Comparison of ENCODE assay signal across 8 cellular contexts in the genomic region with DNA sequence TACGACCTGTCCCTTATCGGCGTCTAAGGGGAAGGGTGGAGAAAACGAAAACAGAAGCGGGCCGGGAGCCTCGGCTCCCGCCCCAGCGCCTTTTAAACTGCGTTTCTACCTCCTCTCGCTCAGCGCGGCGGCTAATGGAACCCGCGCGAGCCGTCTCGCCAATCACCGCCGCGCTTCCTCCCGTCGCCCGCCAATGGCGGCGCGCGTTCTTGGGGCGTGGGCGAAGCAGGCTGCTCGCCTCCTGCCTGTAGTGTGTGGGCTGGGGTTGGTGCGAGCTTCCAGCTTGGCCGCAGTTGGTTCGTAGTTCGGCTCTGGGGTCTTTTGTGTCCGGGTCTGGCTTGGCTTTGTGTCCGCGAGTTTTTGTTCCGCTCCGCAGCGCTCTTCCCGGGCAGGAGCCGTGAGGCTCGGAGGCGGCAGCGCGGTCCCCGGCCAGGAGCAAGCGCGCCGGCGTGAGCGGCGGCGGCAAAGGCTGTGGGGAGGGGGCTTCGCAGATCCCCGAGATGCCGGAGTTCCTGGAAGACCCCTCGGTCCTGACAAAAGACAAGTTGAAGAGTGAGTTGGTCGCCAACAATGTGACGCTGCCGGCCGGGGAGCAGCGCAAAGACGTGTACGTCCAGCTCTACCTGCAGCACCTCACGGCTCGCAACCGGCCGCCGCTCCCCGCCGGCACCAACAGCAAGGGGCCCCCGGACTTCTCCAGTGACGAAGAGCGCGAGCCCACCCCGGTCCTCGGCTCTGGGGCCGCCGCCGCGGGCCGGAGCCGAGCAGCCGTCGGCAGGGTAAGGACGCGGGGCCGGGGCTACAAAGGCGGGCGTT. TPM values are rescaled to one million over a fixed set of nuclear protein-coding genes. Genes with fewer than 3 reads are reported as not detected.
DNase-seq lines count a peak whose midpoint lies in the region; ATAC-seq and TF ChIP-seq lines count a peak whose summit lies in the region.

A gene with protein sequence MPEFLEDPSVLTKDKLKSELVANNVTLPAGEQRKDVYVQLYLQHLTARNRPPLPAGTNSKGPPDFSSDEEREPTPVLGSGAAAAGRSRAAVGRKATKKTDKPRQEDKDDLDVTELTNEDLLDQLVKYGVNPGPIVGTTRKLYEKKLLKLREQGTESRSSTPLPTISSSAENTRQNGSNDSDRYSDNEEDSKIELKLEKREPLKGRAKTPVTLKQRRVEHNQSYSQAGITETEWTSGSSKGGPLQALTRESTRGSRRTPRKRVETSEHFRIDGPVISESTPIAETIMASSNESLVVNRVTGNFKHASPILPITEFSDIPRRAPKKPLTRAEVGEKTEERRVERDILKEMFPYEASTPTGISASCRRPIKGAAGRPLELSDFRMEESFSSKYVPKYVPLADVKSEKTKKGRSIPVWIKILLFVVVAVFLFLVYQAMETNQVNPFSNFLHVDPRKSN (plus strand): TSS at position 223 of the 816 bp plus-strand sequence. CDS start 278 bp downstream, at position 501.

- H3F3A ChIP-seq in PC-3 (ENCODE audit: low read length, unreplicated experiment), result no peaks in the 10 kb centered on the region

- peak; percentile 82 for ATAC-seq in GM21717 (IDR thresholded peaks at IDR 0.05; ENCODE audit: unreplicated experiment)
- ATAC-seq in PC-3, result peak; percentile 77
- ATAC-seq in mucosa of descending colon, result peak; percentile 98

- H3K79me2 ChIP-seq in PC-3 (ENCODE audit: low read length), result peaks cover 77% of the 10 kb centered on the region

- H4K20me1 ChIP-seq in PC-3 (ENCODE audit: low read length), result peaks cover 25% of the 10 kb centered on the region

- peak within 1 kb of the TSS; percentile 95 for H3K4me3 ChIP-seq in Jurkat, Clone E6-1 (ENCODE audit: low read length)
- H3K4me3 ChIP-seq in PC-3 (ENCODE audit: low read length) (peak within 1 kb of the TSS; percentile 98), mucosa of descending colon (peak within 1 kb of the TSS; percentile 99)

- H3K27me3 ChIP-seq in PC-3 (ENCODE audit: low read length), result no peaks in the 10 kb centered on the region

- no peaks in the 10 kb centered on the region for H3K9me3 ChIP-seq in PC-3 (ENCODE audit: low read length)
- no peaks in the 10 kb centered on the region for H3K9me3 ChIP-seq in mucosa of descending colon

- DNase-seq in DMS53 (lab: John Stamatoyannopoulos, UW) (peak; percentile 98), PC-3 (peak; percentile 97), activated T-cell treated with anti-CD3 and anti-CD28 coated beads for 4 hours (peak; percentile 95), epidermal melanocyte (ENCODE audit: insufficient read length, low spot score) (peak; percentile 86), mucosa of descending colon (peak; percentile 94 to 98 (median 94))
- peak; percentile 91 for DNase-seq in Jurkat, Clone E6-1 (ENCODE audit: low read depth, low spot score)
- peak; percentile 83 to 87 for DNase-seq in stimulated activated CD8-positive, alpha-beta memory T cell treated with anti-CD3 and anti-CD28 coated beads, Interleukin-4, amount 100 ng/mL, for 1 hour (ENCODE audit: low read depth in 2 of 2, low spot score in 1 of 2)

- H3K4me2 ChIP-seq in PC-3 (ENCODE audit: low read length), result peak within 1 kb of the TSS; percentile 89

- peaks cover 31% of the 10 kb centered on the region for H3K4me1 ChIP-seq in PC-3 (ENCODE audit: insufficient read depth, low read length)
- peaks cover 13% of the 10 kb centered on the region for H3K4me1 ChIP-seq in mucosa of descending colon (ENCODE audit: low read depth)

- intact Hi-C loops in PC-3 (cut with micrococcal nuclease), result loop anchor here (1.0 kb wide), 3 partner anchors 12 to 90 kb away; no protein-coding TSS in a partner anchor
- intact Hi-C loops in mucosa of descending colon (cut with DNase I, micrococcal nuclease), result loop anchor here in 1 of 2 donors (10.0 kb wide), 1 partner anchor 91 kb away; no protein-coding TSS in a partner anchor

- peak within 1 kb of the TSS; percentile 95 for H2AFZ ChIP-seq in PC-3 (ENCODE audit: low read length)

- peak within 1 kb of the TSS; percentile 98 for H3K9ac ChIP-seq in PC-3 (ENCODE audit: low read length)

- CTCF ChIA-PET in PC-3 (lab: Charles Lee), result no interaction called here

- peak within 1 kb of the TSS; percentile 89 for H3K27ac ChIP-seq in PC-3 (ENCODE audit: low read length)

- no TSS peak for BruUV-seq in PC-3 (replicated peaks; lab: Mats Ljungman, UMichigan)

- H3K9me2 ChIP-seq in PC-3 (replicated peaks; ENCODE audit: low read length), result no peaks in the 10 kb centered on the region

- H3K36me3 ChIP-seq in PC-3 (ENCODE audit: low read depth, low read length) (peaks cover 13% of the 10 kb centered on the region), mucosa of descending colon (ENCODE audit: low read depth) (no peaks in the 10 kb centered on the region)

- POLR2A ChIA-PET in PC-3 (lab: Charles Lee; ENCODE audit: unreplicated experiment), result no interaction called here

- no peak for TF ChIP-seq CTCF in PC-3 (conservative IDR thresholded peaks at IDR 0.05; ENCODE audit: low read depth, low read length)
- no peak for TF ChIP-seq CTCF in mucosa of descending colon (IDR thresholded peaks at IDR 0.05)

RNA-seq across cellular contexts. Expression of the gene that starts here (rescaled TPM):
- polyA plus RNA-seq in Jurkat, Clone E6-1 (2012; ENCODE audit: insufficient read depth, insufficient read length), result 290 TPM
- total RNA-seq in PC-3 (2014; rRNA removed) (155 and 160 TPM in 2 replicates), mucosa of descending colon (10 to 100 TPM; 46.7 to 83.6 (median 69.8) TPM)

Comparison
In these comparisons a context has a peak if more than half of its experiments do, and no peak if none do; other contexts are left out.
1. Peak in every context shown above with its lines: DNase-seq, ATAC-seq, H3K4me3 ChIP-seq and H3K27ac ChIP-seq.